ENCODE assay signal across 8 cellular contexts in genomic region chr19:21483589-21484170, GRCh38. TPM values are rescaled to one million over a fixed set of nuclear protein-coding genes. Genes with fewer than 3 reads are reported as not detected.
DNase-seq lines count a peak whose midpoint lies in the region; ATAC-seq and TF ChIP-seq lines count a peak whose summit lies in the region.

No MANE protein-coding gene starts in this region.

- H3K9me3 ChIP-seq in BE2C (no peaks in the 10 kb centered on the region), cardiac muscle cell (ENCODE audit: low read depth) (no peaks in the 10 kb centered on the region)

- H3K4me3 Mint-ChIP-seq in activated T-cell treated with anti-CD3 and anti-CD28 coated beads, Interleukin-2, amount 50 U/mL, for 4 hours, result no peak overlapping the region

- TF ChIP-seq CTCF in BE2C (IDR thresholded peaks at IDR 0.05; ENCODE audit: low read depth, low read length) (peak; percentile 72), LNCAP (IDR thresholded peaks at IDR 0.05) (peak; percentile 76), cardiac muscle cell (IDR thresholded peaks at IDR 0.05; ENCODE audit: low read depth, low read length) (peak; percentile 30)

- H3K9me3 Mint-ChIP-seq in activated T-cell treated with anti-CD3 and anti-CD28 coated beads, Interleukin-2, amount 50 U/mL, for 4 hours, result peaks cover 3% of the 10 kb centered on the region

- H3K36me3 ChIP-seq in BE2C (no peaks in the 10 kb centered on the region), cardiac muscle cell (no peaks in the 10 kb centered on the region)

- no peaks in the 10 kb centered on the region for H3K36me3 Mint-ChIP-seq in activated T-cell treated with anti-CD3 and anti-CD28 coated beads, Interleukin-2, amount 50 U/mL, for 4 hours (ENCODE audit: insufficient read depth)

- H3K4me1 Mint-ChIP-seq in activated T-cell treated with anti-CD3 and anti-CD28 coated beads, Interleukin-2, amount 50 U/mL, for 4 hours (ENCODE audit: low read depth), result peaks cover 1% of the 10 kb centered on the region

- peak; percentile 74 for DNase-seq in BE2C
- peak; percentile 53 for DNase-seq in activated T-cell treated with anti-CD3 and anti-CD28 coated beads, Interleukin-2, amount 50 U/mL, for 4 hours
- DNase-seq in cardiac muscle cell (ENCODE audit: low read depth in 1 of 2, low spot score in 1 of 2), result peak; percentile 16 to 37
- peak in 3 of 4 experiments; percentile 47 to 53 (median 48) for DNase-seq in stimulated activated CD4-positive, alpha-beta T cell treated with anti-CD3 and anti-CD28 coated beads, Interleukin-1b, Interleukin-23, amount 100 ng/mL, for 24 hours (ENCODE audit: low read depth in 4 of 4, low spot score in 1 of 4)
- no peak for DNase-seq in SIG-M5 treated with dmso at 0.1 percent for 504 hours (lab: John Stamatoyannopoulos, UW; ENCODE audit: unreplicated experiment)
- DNase-seq in SK-N-DZ (ENCODE audit: low spot score), result no peak
- no peak for DNase-seq in AG08396 (ENCODE audit: low spot score)

- H3K27me3 ChIP-seq in BE2C (no peaks in the 10 kb centered on the region), cardiac muscle cell (no peaks in the 10 kb centered on the region)

- H3K27ac ChIP-seq in cardiac muscle cell, result no peak overlapping the region

- H3K4me1 ChIP-seq in BE2C, result no peaks in the 10 kb centered on the region
- H3K4me1 ChIP-seq in cardiac muscle cell (ENCODE audit: low read depth), result no peaks in the 10 kb centered on the region

- no peaks in the 10 kb centered on the region for H3K27me3 Mint-ChIP-seq in activated T-cell treated with anti-CD3 and anti-CD28 coated beads, Interleukin-2, amount 50 U/mL, for 4 hours (ENCODE audit: low read depth)

- peak; percentile 64 to 72 for ATAC-seq in activated T-cell treated with anti-CD3 and anti-CD28 coated beads, Interleukin-2, amount 50 U/mL, for 4 hours

- peak overlapping the region; percentile 48 for H3K4me3 ChIP-seq in BE2C (ENCODE audit: low read depth, low read length)
- no peak overlapping the region for H3K4me3 ChIP-seq in cardiac muscle cell

RNA-seq across cellular contexts. Expression of gene ZNF429, which starts 21.7 kb away (rescaled TPM):
- 5.2 TPM for polyA plus RNA-seq in BE2C (2012; ENCODE audit: insufficient read depth, insufficient read length, low read depth)
- total RNA-seq in activated T-cell treated with anti-CD3 and anti-CD28 coated beads, Interleukin-2, amount 50 U/mL, for 4 hours, result 1 to 10 TPM; 5.1 to 5.9 (median 5.4) TPM
- total RNA-seq in cardiac muscle cell, result 27.2 and 30.3 TPM in 2 replicates
- polyA plus RNA-seq in cardiac muscle cell, result 53.9 and 54.0 TPM in 2 replicates
- polyA plus RNA-seq in SK-N-DZ (2014; cell fraction: cytosol; rRNA removed), result 9.8 and 13.1 TPM in 2 replicates
- 4.8 and 6.4 TPM in 2 replicates for polyA plus RNA-seq in SK-N-DZ (2014; cell fraction: nucleus; rRNA removed)

Comparison
In these comparisons a context has a peak if more than half of its experiments do, and no peak if none do; other contexts are left out.
1. DNase-seq: peak in BE2C (single experiment), activated T-cell treated with anti-CD3 and anti-CD28 coated beads, Interleukin-2, amount 50 U/mL, for 4 hours (single experiment), cardiac muscle cell (2 of 2) and stimulated activated CD4-positive, alpha-beta T cell treated with anti-CD3 and anti-CD28 coated beads, Interleukin-1b, Interleukin-23, amount 100 ng/mL, for 24 hours (3 of 4); none in SIG-M5 treated with dmso at 0.1 percent for 504 hours (single experiment), SK-N-DZ (single experiment) and AG08396 (single experiment).
2. Peak in every context shown above with its lines, with median percentiles within 50 percentile points of each other: CTCF ChIP-seq.